28 cellular contexts compared by ENCODE assay signal in genomic region chr17:21400816-21401593, GRCh38. TPM values are rescaled to one million over a fixed set of nuclear protein-coding genes. Genes with fewer than 3 reads are reported as not detected.
DNase-seq lines count a peak whose midpoint lies in the region; ATAC-seq and TF ChIP-seq lines count a peak whose summit lies in the region.
"Had no signal": no experiment of that assay in that cellular context is flagged by ENCODE, and none has a peak within 500 bp of the region (broad histone marks: within the 10 kb centered on the region; RNA-seq: fewer than 3 reads in every experiment).

No MANE protein-coding gene starts in this region.

- no peak for DNase-seq in stimulated activated naive CD8-positive, alpha-beta T cell treated with anti-CD3 and anti-CD28 coated beads, Interleukin-15, amount 100 ng/mL, for 72 hours
- DNase-seq in stimulated activated naive CD8-positive, alpha-beta T cell treated with anti-CD3 and anti-CD28 coated beads, Interleukin-15, Interleukin-2, amounts not matched to agents 100 U/mL and 50 U/mL, for 24 hours, result no peak
- DNase-seq in Panc1 (ENCODE audit: low read depth, low spot score) (no peak), endodermal cell (peak; percentile 91), vagina (ENCODE audit: extremely low spot score in 2 of 2) (no peak), DMS79 treated with DMSO at 0.1 percent for 48 hours (lab: John Stamatoyannopoulos, UW) (no peak), NCI-H1417 treated with DMSO at 0.1 percent for 48 hours (lab: John Stamatoyannopoulos, UW) (no peak), breast epithelium (ENCODE audit: low spot score in 2 of 2) (no peak)
- DNase-seq: activated CD4-positive, alpha-beta T cell treated with anti-CD3 and anti-CD28 coated beads for 4 hours; activated CD8-positive, alpha-beta T cell treated with anti-CD3 and anti-CD28 coated beads, Interleukin-2, amount 10 ng/mL, durations not matched to agents 7 days and 5 days; activated naive CD4-positive, alpha-beta T cell treated with anti-CD3 and anti-CD28 coated beads, Interleukin-2, amount 50 U/mL, for 16 hours; Calu3; CD4-positive, CD25-positive, alpha-beta regulatory T cell; DND-41; foreskin fibroblast; lower lobe of right lung; NCI-H1092; NCI-H187; stimulated activated naive CD4-positive, alpha-beta T cell treated with Interleukin-2 at 50 U/mL for 16 hours; T-helper 9 cell; uterus had no signal

- no peak overlapping the region for H3K4me3 Mint-ChIP-seq in stimulated activated naive CD8-positive, alpha-beta T cell treated with anti-CD3 and anti-CD28 coated beads, Interleukin-15, amount 100 ng/mL, for 72 hours
- H3K4me3 Mint-ChIP-seq in endodermal cell, result no peak overlapping the region
- H3K4me3 Mint-ChIP-seq: activated CD8-positive, alpha-beta T cell treated with anti-CD3 and anti-CD28 coated beads, Interleukin-2, amount 10 ng/mL, durations not matched to agents 7 days and 5 days; CD4-positive, CD25-positive, alpha-beta regulatory T cell; dendritic cell treated with granulocyte-macrophage colony-stimulating factor and Interleukin-4, amounts not matched to agents 40 ng/mL and 50 ng/mL, for 4 days; nephron had no signal

- H3K4me1 Mint-ChIP-seq in stimulated activated naive CD8-positive, alpha-beta T cell treated with anti-CD3 and anti-CD28 coated beads, Interleukin-15, amount 100 ng/mL, for 72 hours, result peaks cover 6% of the 10 kb centered on the region
- H3K4me1 Mint-ChIP-seq in endodermal cell, result peaks cover 16% of the 10 kb centered on the region
- H3K4me1 Mint-ChIP-seq: CD4-positive, CD25-positive, alpha-beta regulatory T cell had no signal

- WGBS in endodermal cell (ENCODE audit: insufficient coverage in 1 of 2, insufficient read length in 1 of 2), 2 experiments, result 69 to 72% methylated on average over 6 to 15 of the region's 15 CpGs

- H3K36me3 Mint-ChIP-seq in endodermal cell (ENCODE audit: low read depth), result no peaks in the 10 kb centered on the region
- H3K36me3 Mint-ChIP-seq: CD4-positive, CD25-positive, alpha-beta regulatory T cell had no signal

- H3K27ac ChIP-seq in Panc1 (ENCODE audit: low read length), result no peak overlapping the region
- H3K27ac ChIP-seq in endodermal cell (ENCODE audit: low read depth, low read length), result no peak overlapping the region
- H3K27ac ChIP-seq in vagina, result peak overlapping the region; percentile 80
- H3K27ac ChIP-seq in breast epithelium, result no peak overlapping the region
- H3K27ac ChIP-seq: lower lobe of right lung, SJSA1, VCaP had no signal

- no peak overlapping the region for H3K9ac ChIP-seq in endodermal cell (ENCODE audit: extremely low read depth, low read length, poor library complexity, severe bottlenecking)

- TF ChIP-seq POLR2A in vagina (IDR thresholded peaks at IDR 0.05) (no peak), breast epithelium (IDR thresholded peaks at IDR 0.05) (no peak)

- H3K27me3 ChIP-seq in Panc1 (ENCODE audit: control insufficient read depth, insufficient read depth, low read length) (no peaks in the 10 kb centered on the region), endodermal cell (ENCODE audit: control insufficient read depth, insufficient read depth, low read length, poor library complexity, severe bottlenecking) (no peaks in the 10 kb centered on the region), vagina (no peaks in the 10 kb centered on the region), breast epithelium (no peaks in the 10 kb centered on the region)
- H3K27me3 ChIP-seq: esophagus muscularis mucosa, right atrium auricular region, SJSA1, uterus had no signal

- no peak for TF ChIP-seq CTCF in Panc1 (IDR thresholded peaks at IDR 0.05)
- no peak for TF ChIP-seq CTCF in endodermal cell (conservative IDR thresholded peaks at IDR 0.05)
- no peak for TF ChIP-seq CTCF in vagina (IDR thresholded peaks at IDR 0.05)
- no peak for TF ChIP-seq CTCF in breast epithelium (IDR thresholded peaks at IDR 0.05)

- intact Hi-C loops in Panc1 (cut with micrococcal nuclease; ENCODE audit: unreplicated experiment) (no loop called here), vagina (cut with DNase I) (loop anchor here (5.0 kb wide), 1 partner anchor 286 kb away; no protein-coding TSS in a partner anchor), breast epithelium (cut with DNase I; ENCODE audit: low total_unique reads) (loop anchor here (5.0 kb wide), 1 partner anchor 286 kb away; no protein-coding TSS in a partner anchor)

- POLR2A ChIA-PET in Panc1 (lab: Charles Lee), result no interaction called here

- H3K9me3 Mint-ChIP-seq in stimulated activated naive CD8-positive, alpha-beta T cell treated with anti-CD3 and anti-CD28 coated beads, Interleukin-15, amount 100 ng/mL, for 72 hours, result no peaks in the 10 kb centered on the region
- peaks cover 15% of the 10 kb centered on the region for H3K9me3 Mint-ChIP-seq in endodermal cell

- no TSS peak for BruUV-seq in Panc1 (replicated peaks; lab: Mats Ljungman, UMichigan)

- CTCF ChIA-PET in Panc1 (lab: Charles Lee), result no interaction called here

- H3K4me3 ChIP-seq in Panc1 (ENCODE audit: low read depth in 2 of 2, low read length in 2 of 2) (no peak overlapping the region), endodermal cell (ENCODE audit: low read length) (no peak overlapping the region), vagina (no peak overlapping the region), breast epithelium (no peak overlapping the region)
- H3K4me3 ChIP-seq: esophagus muscularis mucosa, lower lobe of right lung, right atrium auricular region, SJSA1, smooth muscle cell, uterus had no signal

- in situ Hi-C loops in Panc1 (cut with HindIII; ENCODE audit: low pct_unique_long_range_greater_than_20kb, low sequenced_read_pairs), result no loop called here

- H3K36me3 ChIP-seq in Panc1 (ENCODE audit: control insufficient read depth, insufficient read depth, low read length), result no peaks in the 10 kb centered on the region
- no peaks in the 10 kb centered on the region for H3K36me3 ChIP-seq in endodermal cell (ENCODE audit: control insufficient read depth, insufficient read depth, low read length)
- H3K36me3 ChIP-seq in vagina, result no peaks in the 10 kb centered on the region
- H3K36me3 ChIP-seq in breast epithelium, result no peaks in the 10 kb centered on the region
- H3K36me3 ChIP-seq: esophagus muscularis mucosa, lower lobe of right lung, right atrium auricular region, SJSA1, uterus had no signal

- ATAC-seq in stimulated activated naive CD8-positive, alpha-beta T cell treated with anti-CD3 and anti-CD28 coated beads, Interleukin-15, amount 100 ng/mL, for 72 hours, result peak; percentile 31
- no peak for ATAC-seq in stimulated activated naive CD8-positive, alpha-beta T cell treated with anti-CD3 and anti-CD28 coated beads, Interleukin-15, Interleukin-2, amounts not matched to agents 100 U/mL and 50 U/mL, for 24 hours
- ATAC-seq in Panc1, result 0 out of 2 replicates have a peak, but pooled peaks have one; percentile 32
- ATAC-seq: activated CD8-positive, alpha-beta T cell treated with anti-CD3 and anti-CD28 coated beads, Interleukin-2, amount 10 ng/mL, durations not matched to agents 7 days and 5 days; lower lobe of right lung had no signal

- no peak overlapping the region for H3K27ac Mint-ChIP-seq in stimulated activated naive CD8-positive, alpha-beta T cell treated with anti-CD3 and anti-CD28 coated beads, Interleukin-15, amount 100 ng/mL, for 72 hours
- no peak overlapping the region for H3K27ac Mint-ChIP-seq in endodermal cell
- H3K27ac Mint-ChIP-seq: activated CD8-positive, alpha-beta T cell treated with anti-CD3 and anti-CD28 coated beads, Interleukin-2, amount 10 ng/mL, durations not matched to agents 7 days and 5 days; CD4-positive, CD25-positive, alpha-beta regulatory T cell; dendritic cell treated with granulocyte-macrophage colony-stimulating factor and Interleukin-4, amounts not matched to agents 40 ng/mL and 50 ng/mL, for 4 days had no signal

- H3K4me1 ChIP-seq in Panc1 (ENCODE audit: control insufficient read depth, insufficient read depth, low read length) (peaks cover 12% of the 10 kb centered on the region), endodermal cell (ENCODE audit: control insufficient read depth, insufficient read depth, low read length) (peaks cover 7% of the 10 kb centered on the region), vagina (peaks cover 29% of the 10 kb centered on the region), breast epithelium (no peaks in the 10 kb centered on the region)
- H3K4me1 ChIP-seq: lower lobe of right lung, uterus had no signal

- no peaks in the 10 kb centered on the region for H3K27me3 Mint-ChIP-seq in stimulated activated naive CD8-positive, alpha-beta T cell treated with anti-CD3 and anti-CD28 coated beads, Interleukin-15, amount 100 ng/mL, for 72 hours
- no peaks in the 10 kb centered on the region for H3K27me3 Mint-ChIP-seq in endodermal cell (ENCODE audit: insufficient read depth)
- H3K27me3 Mint-ChIP-seq: dendritic cell treated with granulocyte-macrophage colony-stimulating factor and Interleukin-4, amounts not matched to agents 40 ng/mL and 50 ng/mL, for 4 days had no signal

- H3K9me3 ChIP-seq in Panc1 (ENCODE audit: control insufficient read depth, insufficient read depth, low read depth, low read length), result no peaks in the 10 kb centered on the region
- H3K9me3 ChIP-seq in endodermal cell (ENCODE audit: control insufficient read depth, low read length), result no peaks in the 10 kb centered on the region
- H3K9me3 ChIP-seq in vagina, result no peaks in the 10 kb centered on the region
- H3K9me3 ChIP-seq in breast epithelium, result no peaks in the 10 kb centered on the region
- H3K9me3 ChIP-seq: esophagus muscularis mucosa, lower lobe of right lung, right atrium auricular region, SJSA1, uterus had no signal

RNA-seq across cellular contexts. Expression of gene KCNJ12, which starts 24.8 kb away (rescaled TPM):
- total RNA-seq in Panc1 (2021; ENCODE audit: unreplicated experiment) (2.7 TPM), endodermal cell (1 to 10 TPM; 2.3 to 2.6 TPM), vagina (2.2 TPM), breast epithelium (1 to 10 TPM in 1 of 3 donors, under 1 TPM in 2; 0.73 to 1.4 (median 0.98) TPM)
- polyA plus RNA-seq in Panc1 (2012; ENCODE audit: insufficient read length), result 2.9 TPM
- polyA plus RNA-seq in endodermal cell (2013, experiment 1 of 2), result 1.9 TPM
- polyA plus RNA-seq in endodermal cell (2013, experiment 2 of 2), result 1.7 TPM
- total RNA-seq: activated CD8-positive, alpha-beta T cell treated with anti-CD3 and anti-CD28 coated beads, Interleukin-2, amount 10 ng/mL, durations not matched to agents 7 days and 5 days; Calu3; SJSA1 had no signal
- polyA plus RNA-seq: CD4-positive, CD25-positive, alpha-beta regulatory T cell had no signal
